ENCODE assay signal across 22 cellular contexts in the genomic region with DNA sequence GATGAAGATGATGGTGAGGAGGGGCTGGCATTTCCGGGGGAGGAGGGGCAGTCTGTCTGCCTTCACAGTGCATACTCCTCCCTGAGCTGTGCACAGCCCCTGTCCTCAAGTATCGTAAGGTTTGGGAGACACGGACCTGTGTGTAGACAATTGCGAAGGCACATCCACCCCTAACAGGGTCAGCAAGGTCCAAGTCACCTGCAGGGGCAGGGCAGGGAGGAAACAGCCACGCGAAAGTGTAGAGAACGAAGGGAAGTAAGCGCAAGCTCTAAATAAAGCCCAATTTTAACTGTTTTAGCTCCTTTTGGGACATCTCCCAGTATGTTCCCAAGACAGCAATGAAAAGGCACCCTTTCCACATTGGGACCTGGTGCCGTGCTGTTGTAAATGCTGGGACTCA.
"Had no signal": no experiment of that assay in that cellular context is flagged by ENCODE, and none has a peak within 500 bp of the region (broad histone marks: within the 10 kb centered on the region; RNA-seq: fewer than 3 reads in every experiment).

No MANE protein-coding gene starts in this region.

- H3K27ac ChIP-seq: brain microvascular endothelial cell, hepatocyte, left ventricle myocardium inferior, parathyroid adenoma, right lobe of liver, thyroid gland had no signal

- H3K4me3 ChIP-seq: hepatocyte, left ventricle myocardium inferior, right lobe of liver, thyroid gland had no signal

- ATAC-seq: effector memory CD8-positive, alpha-beta T cell; esophagus mucosa; WTC11 had no signal

- H3K4me1 ChIP-seq: left ventricle myocardium inferior, parathyroid adenoma, right lobe of liver, thyroid gland had no signal

- DNase-seq: activated CD4-positive, alpha-beta T cell treated with anti-CD3 and anti-CD28 coated beads for 4 hours; activated CD4-positive, alpha-beta T cell treated with anti-CD3 and anti-CD28 coated beads, Interleukin-2, amount 50 U/mL, for 48 hours; activated effector memory CD4-positive, alpha-beta T cell treated with anti-CD3 and anti-CD28 coated beads, Interleukin-2, amount 50 U/mL, for 16 hours; brain microvascular endothelial cell; central memory CD4-positive, alpha-beta T cell; effector memory CD8-positive, alpha-beta T cell; foreskin melanocyte; glutamatergic neuron; immature natural killer cell; left ventricle myocardium inferior; mammary epithelial cell; midbrain; small intestine; stimulated activated CD4-positive, alpha-beta T cell treated with anti-CD3 and anti-CD28 coated beads, Interleukin-15, amount 100 ng/mL, for 24 hours; stimulated activated CD4-positive, alpha-beta T cell treated with anti-CD3 and anti-CD28 coated beads, Interleukin-2, amount 100 ng/mL, for 48 hours; T1000; thyroid gland had no signal

- H3K36me3 ChIP-seq: brain microvascular endothelial cell, left ventricle myocardium inferior, right lobe of liver, thyroid gland had no signal

- H3K9me3 ChIP-seq: left ventricle myocardium inferior, right lobe of liver, thyroid gland had no signal

- H3K27me3 ChIP-seq: brain microvascular endothelial cell, hepatocyte, right lobe of liver, thyroid gland had no signal
